7 cellular contexts compared by ENCODE assay signal in genomic region chr18:48446582-48447225, GRCh38. TPM values are rescaled to one million over a fixed set of nuclear protein-coding genes. Genes with fewer than 3 reads are reported as not detected.
A peak's percentile ranks its signal among the peaks of the same experiment; 100 is the strongest.
DNase-seq lines count a peak whose midpoint lies in the region; TF ChIP-seq lines count a peak whose summit lies in the region.

No MANE protein-coding gene starts in this region.

- no peaks in the 10 kb centered on the region for H3F3A ChIP-seq in OCI-LY1 (ENCODE audit: insufficient read depth, low read length)

- no peaks in the 10 kb centered on the region for H3K9me3 ChIP-seq in OCI-LY1 (ENCODE audit: low read length)

- no peak overlapping the region for H3K27ac ChIP-seq in OCI-LY1 (ENCODE audit: low read depth, low read length, poor library complexity, severe bottlenecking)

- no peak overlapping the region for H3K4me2 ChIP-seq in OCI-LY1 (ENCODE audit: low read length)

- TF ChIP-seq CTCF in GM13977 (IDR thresholded peaks at IDR 0.05; ENCODE audit: extremely low read depth, insufficient read depth, missing control alignments): peak; percentile 93
- TF ChIP-seq CTCF in OCI-LY1 (IDR thresholded peaks at IDR 0.05; ENCODE audit: low read length): peak; percentile 82

- no peaks in the 10 kb centered on the region for H3K36me3 ChIP-seq in OCI-LY1 (ENCODE audit: insufficient read depth, low read length)

- no peaks in the 10 kb centered on the region for H3K27me3 ChIP-seq in OCI-LY1 (ENCODE audit: insufficient read depth, low read length)

- in situ Hi-C loops in GM13977 (cut with MboI; ENCODE audit: low pct_unique_long_range_greater_than_20kb, low sequenced_read_pairs, unreplicated experiment) (loop anchor here (10.0 to 25.0 kb wide), 2 partner anchors 412 to 684 kb away; no protein-coding TSS in a partner anchor), KBM-7 (cut with MboI; ENCODE audit: low pct_unique_long_range_greater_than_20kb, low sequenced_read_pairs) (loop anchor here (10.0 to 25.0 kb wide), 3 partner anchors 209 to 659 kb away; no protein-coding TSS in a partner anchor)

- H3K79me2 ChIP-seq in OCI-LY1 (ENCODE audit: insufficient read depth, low read length): no peaks in the 10 kb centered on the region

- H3K4me1 ChIP-seq in OCI-LY1 (ENCODE audit: insufficient read depth, low read length, severe bottlenecking): no peaks in the 10 kb centered on the region

- H3K4me3 ChIP-seq in OCI-LY1 (ENCODE audit: low read depth, low read length, poor library complexity, severe bottlenecking): no peak overlapping the region

- no peaks in the 10 kb centered on the region for H3K9me2 ChIP-seq in OCI-LY1 (ENCODE audit: low read depth, low read length)

- DNase-seq in GM13977 (ENCODE audit: low spot score): peak; percentile 70
- DNase-seq in KBM-7: peak; percentile 90
- DNase-seq in activated CD8-positive, alpha-beta memory T cell treated with anti-CD3 and anti-CD28 coated beads, Interleukin-2, amount 50 U/mL, for 48 hours: peak; percentile 82
- peak; percentile 69 for DNase-seq in epidermal melanocyte (ENCODE audit: insufficient read length, low spot score)
- peak; percentile 80 for DNase-seq in mucosa of gallbladder (ENCODE audit: low spot score)
- DNase-seq in stimulated activated CD8-positive, alpha-beta memory T cell treated with anti-CD3 and anti-CD28 coated beads, Interleukin-7, amount 100 ng/mL, for 1 hour (ENCODE audit: low read depth in 2 of 2): peak; percentile 5 to 34

- no peak overlapping the region for H3K9ac ChIP-seq in OCI-LY1 (ENCODE audit: low read length)

- H4K20me1 ChIP-seq in OCI-LY1 (ENCODE audit: insufficient read depth, low read length): no peaks in the 10 kb centered on the region

- H2AFZ ChIP-seq in OCI-LY1 (ENCODE audit: low read length): no peak overlapping the region

RNA-seq across cellular contexts. Expression of gene ZBTB7C, which starts 37.5 kb away (rescaled TPM):
- total RNA-seq in mucosa of gallbladder: 24.1 TPM

Comparison
In these comparisons a context has a peak if more than half of its experiments do, and no peak if none do; other contexts are left out.
1. DNase-seq: peak in every context shown above with its lines; median percentile 90 in KBM-7; 82 in activated CD8-positive, alpha-beta memory T cell treated with anti-CD3 and anti-CD28 coated beads, Interleukin-2, amount 50 U/mL, for 48 hours; 80 in mucosa of gallbladder; 70 in GM13977; 69 in epidermal melanocyte; 20 in stimulated activated CD8-positive, alpha-beta memory T cell treated with anti-CD3 and anti-CD28 coated beads, Interleukin-7, amount 100 ng/mL, for 1 hour.